ENCODE assay signal across 9 cellular contexts in genomic region chr11:67006029-67006884, GRCh38. TPM values are rescaled to one million over a fixed set of nuclear protein-coding genes. Genes with fewer than 3 reads are reported as not detected.
DNase-seq lines count a peak whose midpoint lies in the region; ATAC-seq and TF ChIP-seq lines count a peak whose summit lies in the region.
"Had no signal": no experiment of that assay in that cellular context is flagged by ENCODE, and none has a peak within 500 bp of the region (broad histone marks: within the 10 kb centered on the region; RNA-seq: fewer than 3 reads in every experiment).

No MANE protein-coding gene starts in this region.

- no peak overlapping the region for H3K4me3 Mint-ChIP-seq in stimulated activated memory B cell treated with anti-CD40 and anti-IgM and Interleukin-4, amounts not matched to agents 10 μg/mL and 1 μg/mL and 100 μg/mL, for 72 hours
- no peak overlapping the region for H3K4me3 Mint-ChIP-seq in endothelial cell (ENCODE audit: unreplicated experiment)

- no peak overlapping the region for H3K27ac Mint-ChIP-seq in stimulated activated memory B cell treated with anti-CD40 and anti-IgM and Interleukin-4, amounts not matched to agents 10 μg/mL and 1 μg/mL and 100 μg/mL, for 72 hours
- no peak overlapping the region for H3K27ac Mint-ChIP-seq in endothelial cell (ENCODE audit: unreplicated experiment)

- peaks cover 8% of the 10 kb centered on the region for H3K4me1 Mint-ChIP-seq in stimulated activated memory B cell treated with anti-CD40 and anti-IgM and Interleukin-4, amounts not matched to agents 10 μg/mL and 1 μg/mL and 100 μg/mL, for 72 hours
- peaks cover 7% of the 10 kb centered on the region for H3K4me1 Mint-ChIP-seq in endothelial cell (ENCODE audit: unreplicated experiment)

- ATAC-seq in stimulated activated memory B cell treated with anti-CD40 and anti-IgM and Interleukin-4, amounts not matched to agents 10 μg/mL and 1 μg/mL and 100 μg/mL, for 72 hours: peak; percentile 12
- ATAC-seq in GM21390 (IDR thresholded peaks at IDR 0.05; ENCODE audit: unreplicated experiment): no peak

- no peak for TF ChIP-seq CTCF in endothelial cell (IDR thresholded peaks at IDR 0.05; ENCODE audit: unreplicated experiment)

- DNase-seq in activated T-cell treated with anti-CD3 and anti-CD28 coated beads for 24 hours (ENCODE audit: low read depth): peak; percentile 15
- DNase-seq in activated T-cell treated with anti-CD3 and anti-CD28 coated beads for 4 hours: no peak
- DNase-seq in NOMO-1 treated with dmso at 0.1 percent for 144 hours (lab: John Stamatoyannopoulos, UW; ENCODE audit: unreplicated experiment): peak; percentile 46
- DNase-seq in fibroblast of gingiva (ENCODE audit: low read depth): peak; percentile 51
- no peak for DNase-seq in endothelial cell (ENCODE audit: low spot score)
- no peak for DNase-seq in occipital lobe (lab: John Stamatoyannopoulos, UW)
- DNase-seq: colonic mucosa had no signal

- H3K9me3 Mint-ChIP-seq in stimulated activated memory B cell treated with anti-CD40 and anti-IgM and Interleukin-4, amounts not matched to agents 10 μg/mL and 1 μg/mL and 100 μg/mL, for 72 hours: no peaks in the 10 kb centered on the region
- H3K9me3 Mint-ChIP-seq in endothelial cell (ENCODE audit: unreplicated experiment): no peaks in the 10 kb centered on the region

- H3K27me3 Mint-ChIP-seq in stimulated activated memory B cell treated with anti-CD40 and anti-IgM and Interleukin-4, amounts not matched to agents 10 μg/mL and 1 μg/mL and 100 μg/mL, for 72 hours: peaks cover 20% of the 10 kb centered on the region
- H3K27me3 Mint-ChIP-seq in endothelial cell (ENCODE audit: unreplicated experiment): peaks cover 6% of the 10 kb centered on the region

- no peaks in the 10 kb centered on the region for H3K36me3 Mint-ChIP-seq in stimulated activated memory B cell treated with anti-CD40 and anti-IgM and Interleukin-4, amounts not matched to agents 10 μg/mL and 1 μg/mL and 100 μg/mL, for 72 hours
- no peaks in the 10 kb centered on the region for H3K36me3 Mint-ChIP-seq in endothelial cell (ENCODE audit: low read depth, unreplicated experiment)

RNA-seq across cellular contexts. Expression of gene SYT12, which starts 16.7 kb away (rescaled TPM):
- 0.82 TPM for total RNA-seq in endothelial cell (ENCODE audit: unreplicated experiment)
- total RNA-seq in occipital lobe: 0.62 TPM

RNA-seq across cellular contexts. Expression of gene C11orf86, which starts 31.2 kb away (rescaled TPM):
- total RNA-seq in endothelial cell (ENCODE audit: unreplicated experiment) (not detected), occipital lobe (not detected)

RNA-seq across cellular contexts. Expression of gene PC, which starts 48.1 kb away (rescaled TPM):
- total RNA-seq in endothelial cell (ENCODE audit: unreplicated experiment) (5.8 TPM), occipital lobe (9.5 TPM)

RNA-seq across cellular contexts. Expression of gene RHOD, which starts 50.4 kb away (rescaled TPM):
- 10.5 TPM for total RNA-seq in endothelial cell (ENCODE audit: unreplicated experiment)
- total RNA-seq in occipital lobe: not detected

Comparison
In these comparisons a context has a peak if more than half of its experiments do, and no peak if none do; other contexts are left out.
1. DNase-seq: peak in activated T-cell treated with anti-CD3 and anti-CD28 coated beads for 24 hours (single experiment), NOMO-1 treated with dmso at 0.1 percent for 144 hours (single experiment) and fibroblast of gingiva (single experiment); none in activated T-cell treated with anti-CD3 and anti-CD28 coated beads for 4 hours (single experiment), endothelial cell (single experiment) and occipital lobe (single experiment).